15 cellular contexts compared by ENCODE assay signal in the genomic region with DNA sequence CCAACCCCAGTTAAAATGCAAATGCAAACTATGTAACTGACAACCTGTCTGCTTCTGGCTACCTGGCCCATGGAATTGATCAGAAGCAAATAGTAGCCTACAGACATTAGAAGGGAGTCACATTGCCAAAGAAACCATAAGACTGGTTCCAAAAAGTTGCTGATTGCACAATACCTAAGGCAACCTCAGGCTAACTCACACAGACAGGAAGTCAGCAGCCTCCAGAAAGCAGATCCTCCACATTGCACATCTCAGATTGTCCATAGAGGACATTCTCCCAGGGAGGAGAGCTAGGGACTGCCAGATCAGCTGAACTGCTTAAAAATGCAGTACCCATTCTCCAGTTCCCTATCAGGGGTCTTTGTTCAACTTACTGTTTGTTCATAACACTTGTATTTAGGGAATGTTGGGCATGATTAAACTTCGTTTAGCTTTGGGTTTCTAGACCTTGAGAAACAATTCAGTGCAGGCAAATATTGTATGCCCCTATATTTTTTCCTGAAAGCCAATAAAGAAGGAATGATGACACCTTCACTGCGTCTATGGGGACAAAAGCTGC. TPM values are rescaled to one million over a fixed set of nuclear protein-coding genes. Genes with fewer than 3 reads are reported as not detected.
DNase-seq lines count a peak whose midpoint lies in the region; ATAC-seq and TF ChIP-seq lines count a peak whose summit lies in the region.
"Had no signal": no experiment of that assay in that cellular context is flagged by ENCODE, and none has a peak within 500 bp of the region (broad histone marks: within the 10 kb centered on the region; RNA-seq: fewer than 3 reads in every experiment).

No MANE protein-coding gene starts in this region.

- peaks cover 0 to 9% (median 0%) of the 10 kb centered on the region in 11 experiments; a peak in 6 of 22 replicates for H3K36me3 ChIP-seq in BLaER1 treated with 17β-estradiol and CSF1 and Interleukin-3, amounts not matched to agents 10 nM and 100 nM
- H3K36me3 ChIP-seq in body of pancreas (replicated peaks in 1 of 2; ENCODE audit: insufficient read depth in 1 of 2, low read depth in 2 of 2), result no peaks in the 10 kb centered on the region
- H3K36me3 ChIP-seq in liver (ENCODE audit: control insufficient read depth in 4 of 4, insufficient read depth in 3 of 4, low read depth in 1 of 4, low read length in 3 of 4), result no peaks in the 10 kb centered on the region
- H3K36me3 ChIP-seq in esophagus muscularis mucosa, result no peaks in the 10 kb centered on the region
- H3K36me3 ChIP-seq: BE2C, gastrocnemius medialis, tibial artery had no signal

- TF ChIP-seq POLR2A in body of pancreas (IDR thresholded peaks at IDR 0.05) (no peak), esophagus muscularis mucosa (IDR thresholded peaks at IDR 0.05; ENCODE audit: low read depth) (no peak)

- H3K4me3 Mint-ChIP-seq in Calu3 (ENCODE audit: low read depth, unreplicated experiment), result no peak overlapping the region
- H3K4me3 Mint-ChIP-seq: memory B cell had no signal

- peak; percentile 50 to 74 for DNase-seq in Kasumi-1 (lab: John Stamatoyannopoulos, UW)
- peak in 1 of 4 donors; percentile 55 for DNase-seq in body of pancreas
- no peak for DNase-seq in GM10248 (ENCODE audit: extremely low spot score)
- no peak for DNase-seq in stimulated activated naive CD4-positive, alpha-beta T cell (lab: John Stamatoyannopoulos, UW)
- no peak for DNase-seq in Calu3
- DNase-seq in esophagus muscularis mucosa (ENCODE audit: extremely low spot score), result no peak
- DNase-seq: activated naive CD4-positive, alpha-beta T cell; BE2C; gastrocnemius medialis; NCI-H446 treated with DMSO at 0.1 percent for 48 hours; tibial artery had no signal

- no peak overlapping the region; a peak in 1 of 20 replicates for H3K4me3 ChIP-seq in BLaER1 treated with 17β-estradiol and CSF1 and Interleukin-3, amounts not matched to agents 10 nM and 100 nM
- H3K4me3 ChIP-seq in body of pancreas (no peak overlapping the region), liver (ENCODE audit: low read depth in 1 of 3, low read length in 3 of 3) (no peak overlapping the region), esophagus muscularis mucosa (no peak overlapping the region)
- H3K4me3 ChIP-seq: gastrocnemius medialis, tibial artery had no signal

- H3K27me3 ChIP-seq in BLaER1 treated with 17β-estradiol and CSF1 and Interleukin-3, amounts not matched to agents 10 nM and 100 nM, result no peaks in the 10 kb centered on the region
- no peaks in the 10 kb centered on the region for H3K27me3 ChIP-seq in body of pancreas
- H3K27me3 ChIP-seq in liver (ENCODE audit: control insufficient read depth in 4 of 4, insufficient read depth in 4 of 4, low read length in 3 of 4), result no peaks in the 10 kb centered on the region
- peaks cover 0 to 16% (median 0%) of the 10 kb centered on the region in 4 donors for H3K27me3 ChIP-seq in esophagus muscularis mucosa
- H3K27me3 ChIP-seq: tibial artery had no signal

- H3K27ac ChIP-seq in BLaER1 treated with 17β-estradiol and CSF1 and Interleukin-3, amounts not matched to agents 10 nM and 100 nM, result peak overlapping the region; percentile 69 to 94 (median 92); a peak in 21 of 22 replicates
- H3K27ac ChIP-seq in body of pancreas (no peak overlapping the region), liver (ENCODE audit: low read depth in 1 of 2, low read length in 2 of 2) (peak overlapping the region in 1 of 2 donors; percentile 65), esophagus muscularis mucosa (replicated peaks in 1 of 4) (no peak overlapping the region)
- H3K27ac ChIP-seq: gastrocnemius medialis, tibial artery had no signal

- H3K9ac ChIP-seq in BLaER1 treated with 17β-estradiol and CSF1 and Interleukin-3, amounts not matched to agents 10 nM and 100 nM, result peak overlapping the region in 10 of 11 experiments; percentile 37 to 68 (median 59); a peak in 17 of 22 replicates
- H3K9ac ChIP-seq in liver (ENCODE audit: low read depth in 1 of 2, low read length in 2 of 2), result no peak overlapping the region

- TF ChIP-seq CTCF in body of pancreas (IDR thresholded peaks at IDR 0.05) (no peak), liver (IDR thresholded peaks at IDR 0.05; ENCODE audit: low read depth, low read length, missing input control) (no peak), GM10248 (IDR thresholded peaks at IDR 0.05; ENCODE audit: control extremely low read depth, extremely low read depth, low read depth, missing control alignments) (no peak), Calu3 (IDR thresholded peaks at IDR 0.05; ENCODE audit: unreplicated experiment) (no peak), esophagus muscularis mucosa (IDR thresholded peaks at IDR 0.05) (no peak)

- H3K4me1 ChIP-seq in BLaER1 treated with 17β-estradiol and CSF1 and Interleukin-3, amounts not matched to agents 10 nM and 100 nM, result peaks cover 70 to 95% (median 85%) of the 10 kb centered on the region in 10 experiments
- H3K4me1 ChIP-seq in body of pancreas, result no peaks in the 10 kb centered on the region
- peaks cover 8 to 22% (median 20%) of the 10 kb centered on the region in 4 donors for H3K4me1 ChIP-seq in liver (ENCODE audit: control insufficient read depth in 4 of 4, insufficient read depth in 4 of 4, low read length in 3 of 4)
- no peaks in the 10 kb centered on the region for H3K4me1 ChIP-seq in esophagus muscularis mucosa
- H3K4me1 ChIP-seq: BE2C, gastrocnemius medialis, tibial artery had no signal

- no peaks in the 10 kb centered on the region for H3K9me3 Mint-ChIP-seq in Calu3 (ENCODE audit: low read depth, unreplicated experiment)
- H3K9me3 Mint-ChIP-seq: IgD-negative memory B cell, memory B cell had no signal

- no peak for TF ChIP-seq EP300 in esophagus muscularis mucosa (IDR thresholded peaks at IDR 0.05)

- CTCF ChIA-PET in GM10248 (lab: Yijun Ruan, JAX) (interaction anchor here (0.8 to 6.5 kb wide), 8 partner anchors 13 to 116 kb away, joined by 3 to 51 read pairs (median 3); a partner anchor contains a TSS), Calu3 (lab: Charles Lee) (interaction anchor here (0.7 kb wide), 1 partner anchor 398 kb away, joined by 4 read pairs; no protein-coding TSS in a partner anchor)

- H3K27ac Mint-ChIP-seq in Calu3 (ENCODE audit: unreplicated experiment), result no peak overlapping the region
- H3K27ac Mint-ChIP-seq: IgD-negative memory B cell, memory B cell had no signal

- 11% methylated on average over 2 of the region's 2 CpGs for WGBS in body of pancreas, 2 donors
- WGBS in liver, result 31% methylated on average over 2 of the region's 2 CpGs
- 62% methylated on average over 2 of the region's 2 CpGs for WGBS in esophagus muscularis mucosa

- H3K4me2 ChIP-seq in BLaER1 treated with 17β-estradiol and CSF1 and Interleukin-3, amounts not matched to agents 10 nM and 100 nM, result peak overlapping the region; percentile 42 to 95 (median 88)

- POLR2A ChIA-PET in GM10248 (lab: Yijun Ruan, JAX), result interaction anchor here (0.7 kb wide), 2 partner anchors 25 to 107 kb away, joined by 3 to 5 read pairs; no protein-coding TSS in a partner anchor

- intact Hi-C loops in body of pancreas (cut with DNase I) (no loop called here), Calu3 (cut with micrococcal nuclease; ENCODE audit: unreplicated experiment) (no loop called here), esophagus muscularis mucosa (cut with DNase I) (no loop called here)

- H4K20me1 ChIP-seq in BLaER1 treated with 17β-estradiol and CSF1 and Interleukin-3, amounts not matched to agents 10 nM and 100 nM, result no peaks in the 10 kb centered on the region

- H3K9me3 ChIP-seq in BLaER1 treated with 17β-estradiol and CSF1 and Interleukin-3, amounts not matched to agents 10 nM and 100 nM (replicated peaks in 1 of 11), result no peaks in the 10 kb centered on the region
- H3K9me3 ChIP-seq in body of pancreas, result no peaks in the 10 kb centered on the region
- H3K9me3 ChIP-seq in liver (ENCODE audit: control insufficient read depth in 4 of 4, low read length in 3 of 4), result no peaks in the 10 kb centered on the region
- no peaks in the 10 kb centered on the region for H3K9me3 ChIP-seq in esophagus muscularis mucosa
- H3K9me3 ChIP-seq: BE2C, gastrocnemius medialis, tibial artery had no signal

- ATAC-seq in body of pancreas, result peak; percentile 30

- no TSS peak for BruUV-seq in Calu3 (replicated peaks; lab: Mats Ljungman, UMichigan)

- peak; percentile 14 to 47 for TF ChIP-seq RAD21 in liver (IDR thresholded peaks at IDR 0.05)

- no peaks in the 10 kb centered on the region for H3K36me3 Mint-ChIP-seq in Calu3 (ENCODE audit: insufficient read depth, unreplicated experiment)
- H3K36me3 Mint-ChIP-seq: IgD-negative memory B cell, memory B cell had no signal

- peaks cover 69% of the 10 kb centered on the region for H3K27me3 Mint-ChIP-seq in Calu3 (ENCODE audit: unreplicated experiment)
- H3K27me3 Mint-ChIP-seq: memory B cell had no signal

- H3K4me1 Mint-ChIP-seq in Calu3 (ENCODE audit: low read depth, unreplicated experiment), result peaks cover 9% of the 10 kb centered on the region

TF ChIP-seq in liver, 16 proteins besides CTCF, POLR2A, EP300 and RAD21:
- TF ChIP-seq SP1 (IDR thresholded peaks at IDR 0.05), result peak; percentile 28
- peak; percentile 20 to 57 for TF ChIP-seq GABPA (IDR thresholded peaks at IDR 0.05 in 1 of 2, conservative IDR thresholded peaks at IDR 0.05 in 1 of 2)
- peak; percentile 68 to 69 for TF ChIP-seq RXRA (IDR thresholded peaks at IDR 0.05)
- TF ChIP-seq, protein P1, sequence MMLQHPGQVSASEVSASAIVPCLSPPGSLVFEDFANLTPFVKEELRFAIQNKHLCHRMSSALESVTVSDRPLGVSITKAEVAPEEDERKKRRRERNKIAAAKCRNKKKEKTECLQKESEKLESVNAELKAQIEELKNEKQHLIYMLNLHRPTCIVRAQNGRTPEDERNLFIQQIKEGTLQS (IDR thresholded peaks at IDR 0.05), result no peak
- TF ChIP-seq NR2F2 (IDR thresholded peaks at IDR 0.05), result no peak
- peak; percentile 43 to 56 for TF ChIP-seq HNF4A (conservative IDR thresholded peaks at IDR 0.05)
TF ChIP-seq in liver: peak in this region for 4.

RNA-seq across cellular contexts. Expression of a gene that starts 4.2 kb away (rescaled TPM):
- total RNA-seq in body of pancreas (not detected), liver (1 to 10 TPM in 1 of 2 donors, under 1 TPM in 1; 0.92 to 5.6 TPM), Calu3 (2022) (not detected in 2 replicates), esophagus muscularis mucosa (1 to 10 TPM in 1 of 4 donors, under 1 TPM in 1, not detected in 2; 0.33 to 1.3 TPM)
- 1 to 10 TPM; 1.6 to 2.1 TPM for polyA plus RNA-seq in liver

RNA-seq across cellular contexts. Expression of a gene that starts 17.8 kb away (rescaled TPM):
- total RNA-seq in body of pancreas (not detected), liver (1 to 10 TPM; 1.7 to 4.6 TPM), Calu3 (2022) (not detected in 2 replicates), esophagus muscularis mucosa (1 to 10 TPM in 3 of 4 donors, not detected in 1; 1.7 to 3.0 (median 2.0) TPM)
- polyA plus RNA-seq in liver, result 1 to 10 TPM; 2.2 to 3.3 TPM

RNA-seq across cellular contexts. Expression of a gene that starts 21.7 kb away (rescaled TPM):
- total RNA-seq in body of pancreas, result not detected
- total RNA-seq in liver, result under 1 TPM in 1 of 2 donors, not detected in 1; 0.92 TPM
- under 1 TPM; 0.22 to 0.76 TPM for polyA plus RNA-seq in liver
- total RNA-seq in Calu3 (2022), result not detected in 2 replicates
- 10 to 100 TPM in 3 of 4 donors, not detected in 1; 12.6 to 16.7 (median 13.3) TPM for total RNA-seq in esophagus muscularis mucosa
- polyA plus RNA-seq: IgD-negative memory B cell had no signal

Comparison
In these comparisons a context has a peak if more than half of its experiments do, and no peak if none do; other contexts are left out.
1. H3K27ac ChIP-seq: peak in BLaER1 treated with 17β-estradiol and CSF1 and Interleukin-3, amounts not matched to agents 10 nM and 100 nM (11 of 11); none in body of pancreas (0 of 4) and esophagus muscularis mucosa (0 of 4).
2. H3K9ac ChIP-seq: peak in BLaER1 treated with 17β-estradiol and CSF1 and Interleukin-3, amounts not matched to agents 10 nM and 100 nM (10 of 11); none in liver (0 of 2).
3. DNase-seq: peak in Kasumi-1 (2 of 2); none in GM10248 (single experiment), stimulated activated naive CD4-positive, alpha-beta T cell (0 of 6), Calu3 (single experiment) and esophagus muscularis mucosa (single experiment).